Comparison of ENCODE assay signal across 14 cellular contexts in the genomic region with DNA sequence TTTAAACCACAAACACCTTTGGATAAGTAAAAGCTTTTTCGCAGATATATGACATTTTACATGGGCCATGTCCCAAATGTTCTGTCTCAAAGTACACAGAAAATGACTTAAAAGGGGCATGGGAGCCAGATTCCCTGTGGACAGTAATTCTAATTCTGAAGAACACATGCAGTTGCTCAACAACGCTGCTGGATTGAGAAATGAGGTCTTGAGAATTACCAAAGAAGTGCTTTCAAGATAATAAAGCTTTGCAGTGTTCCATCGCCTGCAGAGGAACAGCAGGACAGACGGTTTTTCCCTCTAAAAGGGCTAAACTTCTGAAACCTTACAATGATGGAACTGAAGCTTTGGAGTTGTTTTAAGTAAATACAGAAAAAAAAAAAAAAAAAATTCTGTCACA. TPM values are rescaled to one million over a fixed set of nuclear protein-coding genes. Genes with fewer than 3 reads are reported as not detected.
DNase-seq lines count a peak whose midpoint lies in the region; FAIRE-seq and TF ChIP-seq lines count a peak whose summit lies in the region.
"Had no signal": no experiment of that assay in that cellular context is flagged by ENCODE, and none has a peak within 500 bp of the region (broad histone marks: within the 10 kb centered on the region; RNA-seq: fewer than 3 reads in every experiment).

No MANE protein-coding gene starts in this region.

- H3K27me3 ChIP-seq in HL-60 (ENCODE audit: insufficient read depth, poor library complexity, severe bottlenecking) (no peaks in the 10 kb centered on the region), PC-9 (ENCODE audit: insufficient read depth, low read depth) (no peaks in the 10 kb centered on the region)

- H2AFZ ChIP-seq in PC-9 = 0 out of 2 replicates have a peak overlapping the region, but pooled peaks have one; percentile 9

- H3K79me2 ChIP-seq in PC-9 (ENCODE audit: low read depth) = no peaks in the 10 kb centered on the region

- no peak for TF ChIP-seq POLR2A in GM12891 (IDR thresholded peaks at IDR 0.05; ENCODE audit: low read depth, low read length)

- H3K27ac ChIP-seq in HL-60 (replicated peaks) (peak overlapping the region; percentile 28; the same call in 1 of the 2 replicates), PC-9 (no peak overlapping the region)
- H3K27ac ChIP-seq: 22Rv1 had no signal

- intact Hi-C loops in PC-9 (cut with micrococcal nuclease; ENCODE audit: unreplicated experiment) = no loop called here

- TF ChIP-seq CTCF in HL-60 (IDR thresholded peaks at IDR 0.05; ENCODE audit: insufficient read depth, low read length) = no peak
- no peak for TF ChIP-seq CTCF in PC-9 (conservative IDR thresholded peaks at IDR 0.05)
- no peak for TF ChIP-seq CTCF in fibroblast of villous mesenchyme (IDR thresholded peaks at IDR 0.05; ENCODE audit: insufficient read depth, low read depth, low read length)

- H3K4me1 ChIP-seq in PC-9 (replicated peaks; ENCODE audit: insufficient read depth) = no peaks in the 10 kb centered on the region

- no peaks in the 10 kb centered on the region for H4K20me1 ChIP-seq in PC-9 (ENCODE audit: insufficient read depth)

- FAIRE-seq in GM12891 (lab: Jason Lieb, UNC) = no peak

- H3K36me3 ChIP-seq in PC-9 (ENCODE audit: low read depth) = no peaks in the 10 kb centered on the region

- H3F3A ChIP-seq in PC-9 (ENCODE audit: insufficient read depth, low read depth) = no peaks in the 10 kb centered on the region

- H3K9me3 ChIP-seq in PC-9 (ENCODE audit: insufficient read depth, low read depth) = no peaks in the 10 kb centered on the region

- H3K9me2 ChIP-seq in PC-9 (ENCODE audit: insufficient read depth) = no peaks in the 10 kb centered on the region; the same call in 1 of the 2 replicates

- CTCF ChIA-PET in PC-9 (lab: Charles Lee) = no interaction called here

- H3K4me3 ChIP-seq in HL-60 (replicated peaks; ENCODE audit: insufficient read depth, low read length) (no peak overlapping the region), PC-9 (no peak overlapping the region), fibroblast of villous mesenchyme (ENCODE audit: low read depth, low read length) (no peak overlapping the region)

- POLR2A ChIA-PET in PC-9 (lab: Charles Lee; ENCODE audit: unreplicated experiment) = no interaction called here

- no peak overlapping the region for H3K4me2 ChIP-seq in PC-9

- BruUV-seq in PC-9 (replicated peaks; lab: Mats Ljungman, UMichigan) = no TSS peak

- peak; percentile 23 to 45 for DNase-seq in NOMO-1 (lab: John Stamatoyannopoulos, UW; ENCODE audit: unreplicated experiment in 2 of 2)
- DNase-seq in NOMO-1 treated with dmso at 0.1 percent for 144 hours (lab: John Stamatoyannopoulos, UW; ENCODE audit: unreplicated experiment) = no peak
- DNase-seq in HL-60 (ENCODE audit: low read depth in 1 of 2, low spot score in 1 of 2) = peak in 1 of 2 experiments; percentile 49
- DNase-seq in PC-9 = no peak
- peak; percentile 11 for DNase-seq in fibroblast of villous mesenchyme (ENCODE audit: low read depth)
- DNase-seq in GM12891 (ENCODE audit: insufficient read length, low spot score) = no peak
- DNase-seq in activated naive CD4-positive, alpha-beta T cell (lab: John Stamatoyannopoulos, UW) = no peak
- DNase-seq in cerebellum (ENCODE audit: low spot score) = no peak
- DNase-seq: C1 segment of cervical spinal cord, NCI-H1105, NCI-H187, NCI-H446, NCI-H774 had no signal

TF ChIP-seq in GM12891, 5 proteins besides CTCF, POLR2A, EP300 and RAD21:
- TF ChIP-seq POU2F2 (IDR thresholded peaks at IDR 0.05; ENCODE audit: low read depth, low read length) (no peak), SPI1 (IDR thresholded peaks at IDR 0.05; ENCODE audit: low read depth, low read length) (no peak), TAF1 (IDR thresholded peaks at IDR 0.05; ENCODE audit: low read depth, low read length) (no peak), POLR2AphosphoS5 (IDR thresholded peaks at IDR 0.05; ENCODE audit: low read depth, low read length) (no peak), PAX5 (IDR thresholded peaks at IDR 0.05; ENCODE audit: insufficient read depth, low read length, severe bottlenecking) (no peak)

RNA-seq across cellular contexts. Expression of a gene that starts 55.3 kb away (rescaled TPM):
- total RNA-seq in PC-9 (2021) (19.0 and 24.9 TPM in 2 replicates), fibroblast of villous mesenchyme (54.8 and 84.2 TPM in 2 replicates), cerebellum (88.9 TPM)
- 7.8 TPM for polyA plus RNA-seq in GM12891 (2012; ENCODE audit: low read depth, missing spikeins)

Comparison
In these comparisons a context has a peak if more than half of its experiments do, and no peak if none do; other contexts are left out.
1. DNase-seq: peak in NOMO-1 (2 of 2) and fibroblast of villous mesenchyme (single experiment); none in NOMO-1 treated with dmso at 0.1 percent for 144 hours (single experiment), PC-9 (0 of 2), GM12891 (single experiment), activated naive CD4-positive, alpha-beta T cell (0 of 4) and cerebellum (single experiment).